In genomic region chr13:36345438-36346221, GRCh38 we compare ENCODE assay signal across 8 cellular contexts. TPM values are rescaled to one million over a fixed set of nuclear protein-coding genes. Genes with fewer than 3 reads are reported as not detected.
DNase-seq lines count a peak whose midpoint lies in the region; ATAC-seq and TF ChIP-seq lines count a peak whose summit lies in the region.

No MANE protein-coding gene starts in this region.

- TF ChIP-seq CTCF in GM23338 (conservative IDR thresholded peaks at IDR 0.05; ENCODE audit: low read depth in 2 of 2) (no peak), PC-3 (conservative IDR thresholded peaks at IDR 0.05; ENCODE audit: low read depth, low read length) (no peak), fibroblast of the aortic adventitia (IDR thresholded peaks at IDR 0.05; ENCODE audit: insufficient read depth, low read length) (no peak)

- H3K27ac ChIP-seq in GM23338 (ENCODE audit: low read depth) = peak overlapping the region; percentile 95
- H3K27ac ChIP-seq in PC-3 (ENCODE audit: low read length) = no peak overlapping the region

- ATAC-seq in GM23338 (peak; percentile 71), PC-3 (no peak), naive B cell (ENCODE audit: low read depth in 2 of 2) (peak; percentile 40)

- no peaks in the 10 kb centered on the region for H3K27me3 ChIP-seq in GM23338 (ENCODE audit: insufficient read depth)
- H3K27me3 ChIP-seq in PC-3 (ENCODE audit: low read length) = no peaks in the 10 kb centered on the region

- peak overlapping the region; percentile 58 for H3K4me3 ChIP-seq in GM23338
- peak overlapping the region; percentile 92 for H3K4me3 ChIP-seq in PC-3 (ENCODE audit: low read length)
- peak overlapping the region; percentile 88 for H3K4me3 ChIP-seq in fibroblast of the aortic adventitia (ENCODE audit: low read depth, low read length)

- peaks cover 21% of the 10 kb centered on the region for H3K4me1 Mint-ChIP-seq in GM23338
- H3K4me1 Mint-ChIP-seq in naive B cell = peaks cover 12 to 28% (median 24%) of the 10 kb centered on the region in 3 donors
- H3K4me1 Mint-ChIP-seq in stimulated activated naive CD8-positive, alpha-beta T cell treated with anti-CD3 and anti-CD28 coated beads, Interleukin-15, Interleukin-2, amounts not matched to agents 100 ng/mL and 50 ng/mL, for 24 hours (ENCODE audit: low read depth) = peaks cover 40% of the 10 kb centered on the region

- no peaks in the 10 kb centered on the region for H3K36me3 Mint-ChIP-seq in GM23338 (ENCODE audit: low read depth)
- H3K36me3 Mint-ChIP-seq in naive B cell = no peaks in the 10 kb centered on the region
- no peaks in the 10 kb centered on the region for H3K36me3 Mint-ChIP-seq in stimulated activated naive CD8-positive, alpha-beta T cell treated with anti-CD3 and anti-CD28 coated beads, Interleukin-15, Interleukin-2, amounts not matched to agents 100 ng/mL and 50 ng/mL, for 24 hours (ENCODE audit: low read depth)

- peak; percentile 85 for DNase-seq in ACHN
- DNase-seq in GM23338 (ENCODE audit: low spot score) = peak; percentile 86
- DNase-seq in PC-3 = no peak
- DNase-seq in activated T-helper 9 cell treated with anti-CD3 and anti-CD28 coated beads, Interleukin-2, amount 50 U/mL, for 16 hours (ENCODE audit: low read depth) = peak; percentile 3
- peak; percentile 95 for DNase-seq in fibroblast of the aortic adventitia (ENCODE audit: low read depth)
- DNase-seq in naive B cell = peak; percentile 58
- no peak for DNase-seq in NCI-H1092 treated with DMSO at 0.1 percent for 48 hours (lab: John Stamatoyannopoulos, UW)

- H3K27ac Mint-ChIP-seq in GM23338 (peak overlapping the region; percentile 95), naive B cell (peak overlapping the region; percentile 96 to 100 (median 98))
- H3K27ac Mint-ChIP-seq in stimulated activated naive CD8-positive, alpha-beta T cell treated with anti-CD3 and anti-CD28 coated beads, Interleukin-15, Interleukin-2, amounts not matched to agents 100 ng/mL and 50 ng/mL, for 24 hours = peak overlapping the region; percentile 86

- H3K9me3 ChIP-seq in PC-3 (ENCODE audit: low read length) = no peaks in the 10 kb centered on the region

- intact Hi-C loops in PC-3 (cut with micrococcal nuclease) = loop anchor here (1.0 to 2.0 kb wide), 2 partner anchors 49 to 62 kb away; no protein-coding TSS in a partner anchor

- no peaks in the 10 kb centered on the region for H3K36me3 ChIP-seq in GM23338 (ENCODE audit: insufficient read depth)
- H3K36me3 ChIP-seq in PC-3 (ENCODE audit: low read depth, low read length) = no peaks in the 10 kb centered on the region

- H4K20me1 ChIP-seq in GM23338 (replicated peaks; ENCODE audit: insufficient read depth) = no peaks in the 10 kb centered on the region
- H4K20me1 ChIP-seq in PC-3 (ENCODE audit: low read length) = no peaks in the 10 kb centered on the region

- in situ Hi-C loops in ACHN (cut with HindIII; ENCODE audit: low pct_ligation_motif_present, low pct_unique_long_range_greater_than_20kb, low sequenced_read_pairs) = no loop called here

- CTCF ChIA-PET in PC-3 (lab: Charles Lee) = no interaction called here

- peak overlapping the region; percentile 92 for H3K4me3 Mint-ChIP-seq in GM23338
- H3K4me3 Mint-ChIP-seq in naive B cell = peak overlapping the region; percentile 82 to 99 (median 97)
- peak overlapping the region; percentile 90 for H3K4me3 Mint-ChIP-seq in stimulated activated naive CD8-positive, alpha-beta T cell treated with anti-CD3 and anti-CD28 coated beads, Interleukin-15, Interleukin-2, amounts not matched to agents 100 ng/mL and 50 ng/mL, for 24 hours

- H3K9me3 Mint-ChIP-seq in GM23338 (no peaks in the 10 kb centered on the region), naive B cell (no peaks in the 10 kb centered on the region)
- no peaks in the 10 kb centered on the region for H3K9me3 Mint-ChIP-seq in stimulated activated naive CD8-positive, alpha-beta T cell treated with anti-CD3 and anti-CD28 coated beads, Interleukin-15, Interleukin-2, amounts not matched to agents 100 ng/mL and 50 ng/mL, for 24 hours

- POLR2A ChIA-PET in PC-3 (lab: Charles Lee; ENCODE audit: unreplicated experiment) = no interaction called here

- peaks cover 35% of the 10 kb centered on the region for H3K4me1 ChIP-seq in GM23338 (ENCODE audit: insufficient read depth)
- H3K4me1 ChIP-seq in PC-3 (ENCODE audit: insufficient read depth, low read length) = no peaks in the 10 kb centered on the region

- H3K9ac ChIP-seq in PC-3 (ENCODE audit: low read length) = peak overlapping the region; percentile 92; the same call in 1 of the 2 replicates

- H3F3A ChIP-seq in GM23338 (replicated peaks; ENCODE audit: low read depth) = no peaks in the 10 kb centered on the region
- no peaks in the 10 kb centered on the region for H3F3A ChIP-seq in PC-3 (ENCODE audit: low read length, unreplicated experiment)

- peaks cover 19% of the 10 kb centered on the region for H3K27me3 Mint-ChIP-seq in GM23338 (ENCODE audit: insufficient read depth, low read depth, poor library complexity)
- H3K27me3 Mint-ChIP-seq in naive B cell = no peaks in the 10 kb centered on the region
- H3K27me3 Mint-ChIP-seq in stimulated activated naive CD8-positive, alpha-beta T cell treated with anti-CD3 and anti-CD28 coated beads, Interleukin-15, Interleukin-2, amounts not matched to agents 100 ng/mL and 50 ng/mL, for 24 hours = no peaks in the 10 kb centered on the region

- peaks cover 49% of the 10 kb centered on the region for H3K79me2 ChIP-seq in GM23338 (replicated peaks; ENCODE audit: insufficient read depth)
- peaks cover 32% of the 10 kb centered on the region for H3K79me2 ChIP-seq in PC-3 (ENCODE audit: low read length)

- no peaks in the 10 kb centered on the region for H3K9me2 ChIP-seq in GM23338 (ENCODE audit: insufficient read depth)
- H3K9me2 ChIP-seq in PC-3 (replicated peaks; ENCODE audit: low read length) = no peaks in the 10 kb centered on the region

- H2AFZ ChIP-seq in GM23338 (no peak overlapping the region), PC-3 (ENCODE audit: low read length) (0 out of 2 replicates have a peak overlapping the region, but pooled peaks have one; percentile 99)

- H3K4me2 ChIP-seq in GM23338 = peak overlapping the region; percentile 81
- peak overlapping the region; percentile 85 for H3K4me2 ChIP-seq in PC-3 (ENCODE audit: low read length)

- BruUV-seq in PC-3 (replicated peaks; lab: Mats Ljungman, UMichigan) = TSS peak; percentile 51

TF ChIP-seq in GM23338, 12 proteins besides CTCF, POLR2A, EP300 and RAD21:
- TF ChIP-seq ZNF331 (CRISPR knock-in tag; IDR thresholded peaks at IDR 0.05; ENCODE audit: low read depth) = no peak
- no peak for TF ChIP-seq STAT1 (IDR thresholded peaks at IDR 0.05; ENCODE audit: unreplicated experiment)
- TF ChIP-seq POLR2AphosphoS5 (IDR thresholded peaks at IDR 0.05; ENCODE audit: low read depth) = peak; percentile 23; the same call in 1 of the 2 replicates
- TF ChIP-seq CREB1 (CRISPR knock-in tag; IDR thresholded peaks at IDR 0.05; ENCODE audit: low read depth) = peak; percentile 74
- TF ChIP-seq EZH2 (IDR thresholded peaks at IDR 0.05; ENCODE audit: low read depth, unreplicated experiment) = no peak

RNA-seq across cellular contexts. Expression of gene SPART, which starts 0.6 kb away (rescaled TPM):
- 109 and 116 TPM in 2 replicates for total RNA-seq in GM23338 (2014; rRNA removed; shearing (Covaris generic))
- 109 and 115 TPM in 2 replicates for polyA plus RNA-seq in GM23338 (2016; fragmentation: Nextera tagmentation; extraction: Ambion mirVana)
- total RNA-seq in PC-3 (2014; rRNA removed) = 15.0 and 23.3 TPM in 2 replicates
- total RNA-seq in fibroblast of the aortic adventitia (ENCODE audit: low replicate concordance) = 62.7 and 95.4 TPM in 2 replicates
- polyA plus RNA-seq in naive B cell (ENCODE audit: low read depth in 6 of 6) = 10 to 100 TPM; 14.7 to 47.9 (median 40.8) TPM

RNA-seq across cellular contexts. Expression of gene CCDC169, which starts 48.0 kb away (rescaled TPM):
- 48.5 and 57.1 TPM in 2 replicates for total RNA-seq in GM23338 (2014; rRNA removed; shearing (Covaris generic))
- 44.5 and 61.2 TPM in 2 replicates for polyA plus RNA-seq in GM23338 (2016; fragmentation: Nextera tagmentation; extraction: Ambion mirVana)
- 0.69 and 6.5 TPM in 2 replicates for total RNA-seq in PC-3 (2014; rRNA removed)
- total RNA-seq in fibroblast of the aortic adventitia (ENCODE audit: low replicate concordance) = 2.4 and 4.1 TPM in 2 replicates
- polyA plus RNA-seq in naive B cell (ENCODE audit: low read depth in 6 of 6) = under 1 TPM in 1 of 6 donors, not detected in 5; 0.46 TPM

Comparison
In these comparisons a context has a peak if more than half of its experiments do, and no peak if none do; other contexts are left out.
1. DNase-seq: peak in ACHN (single experiment), GM23338 (single experiment), activated T-helper 9 cell treated with anti-CD3 and anti-CD28 coated beads, Interleukin-2, amount 50 U/mL, for 16 hours (single experiment), fibroblast of the aortic adventitia (single experiment) and naive B cell (single experiment); none in PC-3 (single experiment) and NCI-H1092 treated with DMSO at 0.1 percent for 48 hours (single experiment).
2. Peak in every context shown above with its lines, with median percentiles within 50 percentile points of each other: H3K4me3 ChIP-seq, H3K27ac Mint-ChIP-seq and H3K4me3 Mint-ChIP-seq.